In genomic region chr15:31046759-31047359, GRCh38 we compare ENCODE assay signal across 21 cellular contexts. TPM values are rescaled to one million over a fixed set of nuclear protein-coding genes. Genes with fewer than 3 reads are reported as not detected.
A peak's percentile ranks its signal among the peaks of the same experiment; 100 is the strongest.
DNase-seq lines count a peak whose midpoint lies in the region; ATAC-seq and TF ChIP-seq lines count a peak whose summit lies in the region.
"Had no signal": no experiment of that assay in that cellular context is flagged by ENCODE, and none has a peak within 500 bp of the region (broad histone marks: within the 10 kb centered on the region; RNA-seq: fewer than 3 reads in every experiment).

No MANE protein-coding gene starts in this region.

- H3K4me3 Mint-ChIP-seq in H9: no peak overlapping the region
- no peak overlapping the region for H3K4me3 Mint-ChIP-seq in dendritic cell treated with granulocyte-macrophage colony-stimulating factor and Interleukin-4, amounts not matched to agents 40 ng/mL and 50 ng/mL, for 4 days

- no peaks in the 10 kb centered on the region for H3K36me3 Mint-ChIP-seq in H9 (ENCODE audit: insufficient read depth in 1 of 3, low read depth in 3 of 3)
- H3K36me3 Mint-ChIP-seq in dendritic cell treated with granulocyte-macrophage colony-stimulating factor and Interleukin-4, amounts not matched to agents 40 ng/mL and 50 ng/mL, for 4 days (ENCODE audit: low read depth): no peaks in the 10 kb centered on the region

- no peak overlapping the region for H3K4me2 ChIP-seq in H9 (ENCODE audit: insufficient read depth, insufficient read length, low read length)
- H3K4me2 ChIP-seq: KMS-11, SK-N-SH had no signal

- no peak overlapping the region for H2BK15ac ChIP-seq in H9 (ENCODE audit: low read depth, low read length)

- no peak overlapping the region for H3K4me3 ChIP-seq in mucosa of descending colon
- H3K4me3 ChIP-seq in subcutaneous abdominal adipose tissue (ENCODE audit: low read depth in 1 of 5, low read length in 5 of 5): peak overlapping the region in 4 of 5 donors; percentile 7 to 25 (median 20)

- H3K27me3 ChIP-seq in H9 (ENCODE audit: insufficient read depth, low read length): no peaks in the 10 kb centered on the region
- H3K27me3 ChIP-seq in subcutaneous abdominal adipose tissue (ENCODE audit: control insufficient read depth in 5 of 5, insufficient read depth in 4 of 5, low read length in 5 of 5): no peaks in the 10 kb centered on the region

- no peak overlapping the region for H3K14ac ChIP-seq in H9 (ENCODE audit: insufficient read depth, low read length)

- no peak overlapping the region for H3T11ph ChIP-seq in H9 (ENCODE audit: low read length)

- peak; percentile 35 for ATAC-seq in mucosa of descending colon
- no peak for ATAC-seq in GM21737 (IDR thresholded peaks at IDR 0.05; ENCODE audit: unreplicated experiment)
- ATAC-seq in GM21367 (IDR thresholded peaks at IDR 0.05; ENCODE audit: unreplicated experiment): no peak
- ATAC-seq: HCT116, HepG2 had no signal

- peaks cover 2% of the 10 kb centered on the region for H3K27me3 Mint-ChIP-seq in H9 (ENCODE audit: low read depth)
- peaks cover 5% of the 10 kb centered on the region for H3K27me3 Mint-ChIP-seq in dendritic cell treated with granulocyte-macrophage colony-stimulating factor and Interleukin-4, amounts not matched to agents 40 ng/mL and 50 ng/mL, for 4 days

- H3K27ac Mint-ChIP-seq in H9: peak overlapping the region in 1 of 3 experiments; percentile 26; a peak in 2 of 7 replicates
- H3K27ac Mint-ChIP-seq in dendritic cell treated with granulocyte-macrophage colony-stimulating factor and Interleukin-4, amounts not matched to agents 40 ng/mL and 50 ng/mL, for 4 days: peak overlapping the region; percentile 6

- H2BK12ac ChIP-seq in H9 (ENCODE audit: insufficient read length, low read depth, low read length): no peak overlapping the region

- H3K36me3 ChIP-seq in mucosa of descending colon (ENCODE audit: low read depth) (no peaks in the 10 kb centered on the region), subcutaneous abdominal adipose tissue (ENCODE audit: control insufficient read depth in 5 of 5, insufficient read depth in 5 of 5, low read length in 5 of 5) (no peaks in the 10 kb centered on the region)

- H3K4me1 ChIP-seq in H9 (ENCODE audit: insufficient read depth, low read length) (no peaks in the 10 kb centered on the region; the same call in 1 of the 2 replicates), mucosa of descending colon (ENCODE audit: low read depth) (no peaks in the 10 kb centered on the region), subcutaneous abdominal adipose tissue (ENCODE audit: control insufficient read depth in 5 of 5, insufficient read depth in 5 of 5, low read length in 5 of 5) (peaks cover 0 to 20% (median 2%) of the 10 kb centered on the region in 5 donors)

- H3K27ac ChIP-seq in H9 (ENCODE audit: insufficient read length, low read depth, low read length) (no peak overlapping the region), subcutaneous abdominal adipose tissue (ENCODE audit: low read depth, low read length) (no peak overlapping the region)
- H3K27ac ChIP-seq: C4-2B, KMS-11 had no signal

- no peak overlapping the region for H2AK5ac ChIP-seq in H9 (ENCODE audit: insufficient read length, low read length)

- H3K23ac ChIP-seq in H9 (ENCODE audit: insufficient read length, low read depth, low read length): no peak overlapping the region

- no peaks in the 10 kb centered on the region for H3K9me3 Mint-ChIP-seq in H9
- H3K9me3 Mint-ChIP-seq in dendritic cell treated with granulocyte-macrophage colony-stimulating factor and Interleukin-4, amounts not matched to agents 40 ng/mL and 50 ng/mL, for 4 days: no peaks in the 10 kb centered on the region

- H4K8ac ChIP-seq in H9 (replicated peaks; ENCODE audit: insufficient read length, low read depth, low read length): no peak overlapping the region

- H3K79me2 ChIP-seq in H9 (ENCODE audit: insufficient read depth, low read length): no peaks in the 10 kb centered on the region

- WGBS in H9 (ENCODE audit: extremely low coverage, insufficient read length, low lambda C conversion rate): no CpG with 5 or more reads among the region's 19 CpGs

- H2BK5ac ChIP-seq in H9 (ENCODE audit: insufficient read length, low read length): no peak overlapping the region

- H3K18ac ChIP-seq in H9 (ENCODE audit: insufficient read length, low read depth, low read length): no peak overlapping the region

- no peaks in the 10 kb centered on the region for H4K20me1 ChIP-seq in H9 (ENCODE audit: control insufficient read depth, insufficient read depth, insufficient read length)

- no peak overlapping the region for H4K5ac ChIP-seq in H9 (ENCODE audit: insufficient read length, low read depth, low read length)

- H3K56ac ChIP-seq in H9 (ENCODE audit: insufficient read length, low read depth, low read length): no peak overlapping the region

- TF ChIP-seq CTCF in H9 (conservative IDR thresholded peaks at IDR 0.05): no peak
- no peak for TF ChIP-seq CTCF in mucosa of descending colon (IDR thresholded peaks at IDR 0.05)

- no peaks in the 10 kb centered on the region for H3K23me2 ChIP-seq in H9 (ENCODE audit: insufficient read length, low read depth, low read length, poor library complexity, severe bottlenecking)

- H2BK120ac ChIP-seq in H9 (ENCODE audit: low read depth, low read length, poor library complexity, severe bottlenecking): no peak overlapping the region

- no peak overlapping the region for H2AFZ ChIP-seq in H9 (ENCODE audit: low read length)

- H3K4me1 Mint-ChIP-seq in H9: peaks cover 9 to 18% of the 10 kb centered on the region in 2 experiments
- peaks cover 42% of the 10 kb centered on the region for H3K4me1 Mint-ChIP-seq in dendritic cell treated with granulocyte-macrophage colony-stimulating factor and Interleukin-4, amounts not matched to agents 40 ng/mL and 50 ng/mL, for 4 days (ENCODE audit: low read depth)

- no peak overlapping the region for H3K4ac ChIP-seq in H9 (ENCODE audit: low read depth, low read length)

- intact Hi-C loops in dendritic cell treated with granulocyte-macrophage colony-stimulating factor and Interleukin-4, amounts not matched to agents 40 ng/mL and 50 ng/mL, for 4 days (cut with micrococcal nuclease): no loop called here
- intact Hi-C loops in mucosa of descending colon (cut with DNase I, micrococcal nuclease): no loop called here

- H3K79me1 ChIP-seq in H9 (ENCODE audit: insufficient read depth, low read depth, low read length, poor library complexity, severe bottlenecking): no peaks in the 10 kb centered on the region

- DNase-seq in H9: peak; percentile 72
- no peak for DNase-seq in mucosa of descending colon
- no peak for DNase-seq in SKM-1 (lab: John Stamatoyannopoulos, UW; ENCODE audit: unreplicated experiment)
- DNase-seq: ACHN, DND-41, MV-4-11, NCI-H187 treated with DMSO at 0.1 percent for 48 hours, NCI-H2227 treated with DMSO at 0.1 percent for 48 hours, NCI-H524, NCI-H82, OCI-M1, SHP77 treated with DMSO at 0.1 percent for 48 hours, SK-N-SH had no signal

- H3K9ac ChIP-seq in H9 (ENCODE audit: extremely low read depth, insufficient read length, low read length) (no peak overlapping the region), subcutaneous abdominal adipose tissue (ENCODE audit: low read length in 5 of 5) (no peak overlapping the region)
- H3K9ac ChIP-seq: KMS-11, SK-N-SH had no signal

- H2BK20ac ChIP-seq in H9 (ENCODE audit: low read depth, low read length, poor library complexity, severe bottlenecking): no peak overlapping the region

- no peak overlapping the region for H4K91ac ChIP-seq in H9 (ENCODE audit: insufficient read length, low read depth, low read length)

- no peaks in the 10 kb centered on the region for H3K9me3 ChIP-seq in H9 (ENCODE audit: control insufficient read depth, low read depth, low read length)
- no peaks in the 10 kb centered on the region for H3K9me3 ChIP-seq in mucosa of descending colon
- H3K9me3 ChIP-seq in subcutaneous abdominal adipose tissue (ENCODE audit: control insufficient read depth in 5 of 5, low read length in 5 of 5): no peaks in the 10 kb centered on the region
- H3K9me3 ChIP-seq: SK-N-SH had no signal

RNA-seq across cellular contexts. Expression of gene TRPM1, which starts 54.7 kb away (rescaled TPM):
- total RNA-seq in H9 (2021): not detected in 2 replicates
- not detected for total RNA-seq in mucosa of descending colon
- total RNA-seq: HepG2 had no signal

RNA-seq across cellular contexts. Expression of gene MTMR10, which starts 55.4 kb away (rescaled TPM):
- 20.4 and 23.2 TPM in 2 replicates for total RNA-seq in H9 (2021)
- total RNA-seq in mucosa of descending colon: 10 to 100 TPM; 34.4 to 42.0 (median 37.5) TPM
